Comparison of ENCODE assay signal across 9 cellular contexts in genomic region chr10:22251751-22252285, GRCh38. TPM values are rescaled to one million over a fixed set of nuclear protein-coding genes. Genes with fewer than 3 reads are reported as not detected.
DNase-seq lines count a peak whose midpoint lies in the region; ATAC-seq and TF ChIP-seq lines count a peak whose summit lies in the region.
"Had no signal": no experiment of that assay in that cellular context is flagged by ENCODE, and none has a peak within 500 bp of the region (broad histone marks: within the 10 kb centered on the region; RNA-seq: fewer than 3 reads in every experiment).

No MANE protein-coding gene starts in this region.

- H3K36me3 ChIP-seq in BE2C (no peaks in the 10 kb centered on the region), SJSA1 (no peaks in the 10 kb centered on the region), left ventricle myocardium inferior (no peaks in the 10 kb centered on the region)

- peaks cover 16% of the 10 kb centered on the region for H3K27me3 Mint-ChIP-seq in activated naive CD8-positive, alpha-beta T cell treated with anti-CD3 and anti-CD28 coated beads, Interleukin-2, amount 50 U/mL, for 24 hours

- H3K27me3 ChIP-seq in BE2C (no peaks in the 10 kb centered on the region), SJSA1 (replicated peaks) (peaks cover 8% of the 10 kb centered on the region), left ventricle myocardium inferior (ENCODE audit: low read depth) (no peaks in the 10 kb centered on the region)

- H3K9me3 ChIP-seq in BE2C (no peaks in the 10 kb centered on the region), SJSA1 (replicated peaks) (no peaks in the 10 kb centered on the region), left ventricle myocardium inferior (replicated peaks) (no peaks in the 10 kb centered on the region)

- H3K4me3 Mint-ChIP-seq in activated naive CD8-positive, alpha-beta T cell treated with anti-CD3 and anti-CD28 coated beads, Interleukin-2, amount 50 U/mL, for 24 hours, result peak overlapping the region; percentile 94

- peak; percentile 53 for ATAC-seq in GM19324 (IDR thresholded peaks at IDR 0.05; ENCODE audit: low FRiP score, unreplicated experiment)
- ATAC-seq in HG03442 (IDR thresholded peaks at IDR 0.05; ENCODE audit: unreplicated experiment), result peak; percentile 41
- peak; percentile 15 for ATAC-seq in activated naive CD8-positive, alpha-beta T cell treated with anti-CD3 and anti-CD28 coated beads, Interleukin-2, amount 50 U/mL, for 24 hours
- ATAC-seq: K562 had no signal

- intact Hi-C loops in left ventricle myocardium inferior (cut with micrococcal nuclease) (no loop called here), posterior cingulate gyrus (cut with DNase I) (loop anchor here (2.0 to 10.0 kb wide), 5 partner anchors 23 to 463 kb away; partner anchors contain the start of genes BMI1, DNAJC1 and PIP4K2A)

- H3K27ac ChIP-seq in SJSA1, result peak overlapping the region; percentile 61
- H3K27ac ChIP-seq in left ventricle myocardium inferior (replicated peaks), result peak overlapping the region; percentile 98

- H3K36me3 Mint-ChIP-seq in activated naive CD8-positive, alpha-beta T cell treated with anti-CD3 and anti-CD28 coated beads, Interleukin-2, amount 50 U/mL, for 24 hours (ENCODE audit: low read depth), result peaks cover 6% of the 10 kb centered on the region

- DNase-seq in BE2C, result peak; percentile 54
- DNase-seq in SJSA1 (ENCODE audit: low read depth in 1 of 2, low spot score in 2 of 2), result peak; percentile 55 to 75
- DNase-seq in activated naive CD8-positive, alpha-beta T cell treated with anti-CD3 and anti-CD28 coated beads, Interleukin-2, amount 50 U/mL, for 24 hours, result peak; percentile 62
- DNase-seq in left ventricle myocardium inferior, result peak; percentile 69
- DNase-seq in posterior cingulate gyrus, result peak; percentile 43 to 94 (median 68)
- DNase-seq in ureter (ENCODE audit: low spot score), result peak; percentile 70

- TF ChIP-seq CTCF in BE2C (IDR thresholded peaks at IDR 0.05; ENCODE audit: low read depth, low read length), result no peak
- no peak for TF ChIP-seq CTCF in left ventricle myocardium inferior (IDR thresholded peaks at IDR 0.05; ENCODE audit: borderline replicate concordance)

- peak overlapping the region; percentile 98 for H3K27ac Mint-ChIP-seq in activated naive CD8-positive, alpha-beta T cell treated with anti-CD3 and anti-CD28 coated beads, Interleukin-2, amount 50 U/mL, for 24 hours

- H3K4me3 ChIP-seq in BE2C (ENCODE audit: low read depth, low read length), result peak overlapping the region; percentile 82
- peak overlapping the region; percentile 46 for H3K4me3 ChIP-seq in SJSA1
- peak overlapping the region; percentile 83 for H3K4me3 ChIP-seq in left ventricle myocardium inferior
- H3K4me3 ChIP-seq: K562 had no signal

- H3K9me3 Mint-ChIP-seq in activated naive CD8-positive, alpha-beta T cell treated with anti-CD3 and anti-CD28 coated beads, Interleukin-2, amount 50 U/mL, for 24 hours, result no peaks in the 10 kb centered on the region

- no peaks in the 10 kb centered on the region for H3K4me1 ChIP-seq in BE2C
- H3K4me1 ChIP-seq in SJSA1 (replicated peaks), result peaks cover 16% of the 10 kb centered on the region
- peaks cover 46% of the 10 kb centered on the region for H3K4me1 ChIP-seq in left ventricle myocardium inferior

- peaks cover 49% of the 10 kb centered on the region for H3K4me1 Mint-ChIP-seq in activated naive CD8-positive, alpha-beta T cell treated with anti-CD3 and anti-CD28 coated beads, Interleukin-2, amount 50 U/mL, for 24 hours

RNA-seq across cellular contexts. Expression of gene EBLN1, which starts 34.0 kb away (rescaled TPM):
- polyA plus RNA-seq in BE2C (2012; ENCODE audit: insufficient read depth, insufficient read length, low read depth), result not detected
- not detected in 2 replicates for total RNA-seq in SJSA1 (2014; rRNA removed; shearing (Covaris generic))
- total RNA-seq in left ventricle myocardium inferior (not detected), ureter (not detected)

Comparison
In these comparisons a context has a peak if more than half of its experiments do, and no peak if none do; other contexts are left out.
1. Peak in every context shown above with its lines: DNase-seq, ATAC-seq, H3K4me3 ChIP-seq and H3K27ac ChIP-seq.